ENCODE assay signal across 10 cellular contexts in genomic region chr1:16980473-16981268, GRCh38. TPM values are rescaled to one million over a fixed set of nuclear protein-coding genes. Genes with fewer than 3 reads are reported as not detected.
DNase-seq lines count a peak whose midpoint lies in the region; TF ChIP-seq lines count a peak whose summit lies in the region.
"Had no signal": no experiment of that assay in that cellular context is flagged by ENCODE, and none has a peak within 500 bp of the region (broad histone marks: within the 10 kb centered on the region; RNA-seq: fewer than 3 reads in every experiment).

A gene with protein sequence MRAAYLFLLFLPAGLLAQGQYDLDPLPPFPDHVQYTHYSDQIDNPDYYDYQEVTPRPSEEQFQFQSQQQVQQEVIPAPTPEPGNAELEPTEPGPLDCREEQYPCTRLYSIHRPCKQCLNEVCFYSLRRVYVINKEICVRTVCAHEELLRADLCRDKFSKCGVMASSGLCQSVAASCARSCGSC (minus strand): TSS chr1:16980620. CDS start chr1:16978273, 2,347 bp downstream.

- H3K9me3 ChIP-seq in adipocyte (ENCODE audit: control insufficient read depth, low read length) (no peaks in the 10 kb centered on the region), iPS-20b (ENCODE audit: insufficient read depth, low read depth, low read length) (no peaks in the 10 kb centered on the region), stomach (no peaks in the 10 kb centered on the region)

- H3K36me3 ChIP-seq in adipocyte (ENCODE audit: control insufficient read depth, insufficient read depth, low read length, severe bottlenecking) (no peaks in the 10 kb centered on the region), iPS-20b (ENCODE audit: insufficient read depth, low read depth, low read length) (peaks cover 25% of the 10 kb centered on the region), stomach (peaks cover 0 to 11% (median 5%) of the 10 kb centered on the region in 4 donors)

- no peak for DNase-seq in T-helper 1 cell
- peak; percentile 86 for DNase-seq in adipocyte (ENCODE audit: low read depth)
- DNase-seq in stomach: no peak
- DNase-seq in NCI-H187 (lab: John Stamatoyannopoulos, UW): no peak
- no peak for DNase-seq in stimulated activated CD4-positive, alpha-beta T cell treated with anti-CD3 and anti-CD28 coated beads, Interleukin-4, amount 100 ng/mL, for 24 hours
- DNase-seq in DMS79 treated with DMSO at 0.1 percent for 48 hours (lab: John Stamatoyannopoulos, UW): no peak
- DNase-seq: DND-41 had no signal

- peaks cover 3% of the 10 kb centered on the region for H3K4me1 Mint-ChIP-seq in T-helper 1 cell treated with Interleukin-12 subunit alpha and Interleukin-12 subunit beta and Interleukin-4 antibody, amounts not matched to agents 30 μg/mL and 1 μg/mL, for 36 hours (ENCODE audit: low read depth)

- H3K4me1 ChIP-seq in adipocyte (ENCODE audit: control insufficient read depth, insufficient read depth, low read length): peaks cover 30% of the 10 kb centered on the region
- peaks cover 11% of the 10 kb centered on the region; the same call in 1 of the 2 replicates for H3K4me1 ChIP-seq in iPS-20b (ENCODE audit: insufficient read depth, low read length)
- peaks cover 12 to 34% (median 22%) of the 10 kb centered on the region in 4 donors for H3K4me1 ChIP-seq in stomach

- no peaks in the 10 kb centered on the region for H3K9me3 Mint-ChIP-seq in T-helper 1 cell treated with Interleukin-12 subunit alpha and Interleukin-12 subunit beta and Interleukin-4 antibody, amounts not matched to agents 30 μg/mL and 1 μg/mL, for 36 hours

- H3K4me3 ChIP-seq in adipocyte (ENCODE audit: low read length): peak within 1 kb of the TSS; percentile 79
- H3K4me3 ChIP-seq in iPS-20b (ENCODE audit: low read length): peak within 1 kb of the TSS; percentile 96
- H3K4me3 ChIP-seq in stomach: peak within 1 kb of the TSS; percentile 46 to 60 (median 48)

- intact Hi-C loops in stomach (cut with DNase I; ENCODE audit: low total_unique reads): no loop called here

- H3K9ac ChIP-seq in adipocyte (ENCODE audit: low read length) (peak within 1 kb of the TSS; percentile 82), iPS-20b (ENCODE audit: low read depth, low read length) (peak within 1 kb of the TSS; percentile 86)

- H3K27me3 ChIP-seq in adipocyte (replicated peaks; ENCODE audit: control insufficient read depth, insufficient read depth, low read length) (no peaks in the 10 kb centered on the region), iPS-20b (ENCODE audit: insufficient read depth, low read length) (no peaks in the 10 kb centered on the region; the same call in 1 of the 2 replicates), stomach (peaks cover 0 to 28% (median 14%) of the 10 kb centered on the region in 3 donors)

- WGBS in stomach, 5 donors: 8 to 55% (median 11%) methylated on average over 6 to 53 of the region's 53 CpGs

- peak within 1 kb of the TSS; percentile 2 for H3K27ac ChIP-seq in iPS-20b (ENCODE audit: low read length)
- peak within 1 kb of the TSS in 4 of 5 donors; percentile 41 to 83 (median 70) for H3K27ac ChIP-seq in stomach
- H3K27ac ChIP-seq: VCaP had no signal

- no peak for TF ChIP-seq POLR2A in stomach (IDR thresholded peaks at IDR 0.05)

- H3K36me3 Mint-ChIP-seq in T-helper 1 cell treated with Interleukin-12 subunit alpha and Interleukin-12 subunit beta and Interleukin-4 antibody, amounts not matched to agents 30 μg/mL and 1 μg/mL, for 36 hours (ENCODE audit: low read depth): peaks cover under 1% of the 10 kb centered on the region

- peaks cover 22% of the 10 kb centered on the region for H3K27me3 Mint-ChIP-seq in T-helper 1 cell treated with Interleukin-12 subunit alpha and Interleukin-12 subunit beta and Interleukin-4 antibody, amounts not matched to agents 30 μg/mL and 1 μg/mL, for 36 hours (ENCODE audit: low read depth)

- no peak for TF ChIP-seq CTCF in stomach (IDR thresholded peaks at IDR 0.05)

- H3K27ac Mint-ChIP-seq in T-helper 1 cell treated with Interleukin-12 subunit alpha and Interleukin-12 subunit beta and Interleukin-4 antibody, amounts not matched to agents 30 μg/mL and 1 μg/mL, for 36 hours: no peak within 1 kb of the TSS

- peak within 1 kb of the TSS; percentile 66 for H3K4me3 Mint-ChIP-seq in T-helper 1 cell treated with Interleukin-12 subunit alpha and Interleukin-12 subunit beta and Interleukin-4 antibody, amounts not matched to agents 30 μg/mL and 1 μg/mL, for 36 hours

- no peak for TF ChIP-seq EP300 in stomach (IDR thresholded peaks at IDR 0.05)

RNA-seq across cellular contexts. Expression of the gene that starts here (rescaled TPM):
- 10 to 100 TPM in 1 of 5 donors, 1 to 10 TPM in 3, not detected in 1; 5.5 to 31.5 (median 9.3) TPM for total RNA-seq in stomach
- polyA plus RNA-seq in stomach: 10 to 100 TPM in 1 of 3 donors, 1 to 10 TPM in 2; 2.7 to 10.8 (median 4.2) TPM
